ENCODE assay signal across 1 cellular context in genomic region chr9:113275147-113276131, GRCh38.
TF ChIP-seq lines count a peak whose summit lies in the region.

Gene CDC26, minus strand, starts transcription at chr9:113275572. Its CDS starts 3,065 bp downstream, at chr9:113272507.
Gene PRPF4, plus strand, starts transcription at chr9:113275658. Its CDS starts 86 bp downstream, at chr9:113275744.

TF ChIP-seq in GM23338, 12 proteins besides CTCF, POLR2A, EP300 and RAD21 (continued from another document):
- TF ChIP-seq ETS1 (IDR thresholded peaks at IDR 0.05): peak; percentile 98
- TF ChIP-seq EZH2 (IDR thresholded peaks at IDR 0.05; ENCODE audit: low read depth, unreplicated experiment): no peak
- TF ChIP-seq ZNF114 (CRISPR knock-in tag; IDR thresholded peaks at IDR 0.05): no peak
- TF ChIP-seq POLR2AphosphoS5 (IDR thresholded peaks at IDR 0.05; ENCODE audit: low read depth): peak; percentile 99
- no peak for TF ChIP-seq REST (IDR thresholded peaks at IDR 0.05; ENCODE audit: unreplicated experiment)
